In the genomic region with DNA sequence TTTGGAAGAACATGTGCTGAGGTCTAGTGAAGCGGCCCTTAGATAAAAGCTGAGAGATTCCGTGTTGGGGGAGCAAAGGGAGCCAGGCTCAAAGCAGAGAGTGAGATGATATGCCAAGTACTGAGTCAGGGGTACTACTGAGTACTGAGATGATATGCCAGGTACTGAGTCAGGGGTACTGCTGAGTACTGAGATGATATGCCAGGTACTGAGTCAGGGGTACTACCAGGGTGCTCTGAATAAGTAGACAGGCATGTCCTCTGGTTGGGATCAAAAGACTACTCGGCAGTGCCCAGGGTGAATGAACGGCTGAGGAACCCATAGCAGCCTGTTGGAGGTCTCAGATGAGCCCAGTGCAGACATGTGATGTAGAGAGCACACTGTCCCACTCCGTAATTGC, we compare ENCODE assay signal across 26 cellular contexts.
"Had no signal": no experiment of that assay in that cellular context is flagged by ENCODE, and none has a peak within 500 bp of the region (broad histone marks: within the 10 kb centered on the region; RNA-seq: fewer than 3 reads in every experiment).

No MANE protein-coding gene starts in this region.

- H3K4me3 ChIP-seq: breast epithelium, gastrocnemius medialis, hepatocyte, right lobe of liver, skin epidermis, stomach, thyroid gland, upper lobe of left lung had no signal

- FAIRE-seq: TTC549 had no signal

- DNase-seq: activated CD4-positive, alpha-beta memory T cell treated with anti-CD3 and anti-CD28 coated beads for 36 hours; activated CD4-positive, alpha-beta T cell treated with anti-CD3 and anti-CD28 coated beads, Interleukin-2, amount 10 ng/mL, durations not matched to agents 24 days and 14 days; activated CD4-positive, CD25-positive, alpha-beta regulatory T cell treated with anti-CD3 and anti-CD28 coated beads, Interleukin-2, amount 50 U/mL, for 72 hours; activated CD8-positive, alpha-beta memory T cell treated with anti-CD3 and anti-CD28 coated beads, Interleukin-2, amount 50 U/mL, for 48 hours; activated gamma-delta T cell treated with Interleukin-2 at 50 U/mL for 16 hours; activated naive CD4-positive, alpha-beta T cell treated with anti-CD3 and anti-CD28 coated beads, Interleukin-2, amount 50 U/mL, for 16 hours; activated T-cell treated with anti-CD3 and anti-CD28 coated beads, Interleukin-2, amount 50 U/mL, for 24 hours; amniotic stem cell; gastrocnemius medialis; glutamatergic neuron; islet precursor cell; left cardiac atrium; left ventricle myocardium superior; nephron progenitor cell; right lobe of liver; stimulated activated CD4-positive, alpha-beta T cell treated with anti-CD3 and anti-CD28 coated beads, Interleukin-12 subunit alpha, Interleukin-12 subunit beta, amount 100 ng/mL, for 4 hours; stimulated activated CD4-positive, alpha-beta T cell treated with anti-CD3 and anti-CD28 coated beads, Interleukin-4, amount 100 ng/mL, for 24 hours; stimulated activated naive B cell treated with anti-CD40 and anti-IgM and Interleukin-4, amounts not matched to agents 10 μg/mL and 1 μg/mL and 100 μg/mL, for 72 hours; stomach; T-helper 9 cell; thyroid gland; upper lobe of left lung had no signal

- ATAC-seq: gastrocnemius medialis; left cardiac atrium; left ventricle myocardium superior; right lobe of liver; stimulated activated naive B cell treated with anti-CD40 and anti-IgM and Interleukin-4, amounts not matched to agents 10 μg/mL and 1 μg/mL and 100 μg/mL, for 72 hours had no signal
